ENCODE assay signal across 1 cellular context in genomic region chr22:37659066-37659896, GRCh38.
TF ChIP-seq lines count a peak whose summit lies in the region.

No MANE protein-coding gene starts in this region.

TF ChIP-seq in SK-N-SH treated with all-trans-retinoic acid at 6 μM for 48 hours, 23 proteins besides CTCF, POLR2A, EP300 and RAD21 (continued from another document):
- no peak for TF ChIP-seq POU6F1 (CRISPR knock-in tag; IDR thresholded peaks at IDR 0.05; ENCODE audit: borderline replicate concordance, low read depth)
- TF ChIP-seq ZNF70 (CRISPR knock-in tag; IDR thresholded peaks at IDR 0.05) = no peak
- TF ChIP-seq GLIS3 (CRISPR knock-in tag; IDR thresholded peaks at IDR 0.05) = no peak
